Comparison of ENCODE assay signal across 1 cellular context in the genomic region with DNA sequence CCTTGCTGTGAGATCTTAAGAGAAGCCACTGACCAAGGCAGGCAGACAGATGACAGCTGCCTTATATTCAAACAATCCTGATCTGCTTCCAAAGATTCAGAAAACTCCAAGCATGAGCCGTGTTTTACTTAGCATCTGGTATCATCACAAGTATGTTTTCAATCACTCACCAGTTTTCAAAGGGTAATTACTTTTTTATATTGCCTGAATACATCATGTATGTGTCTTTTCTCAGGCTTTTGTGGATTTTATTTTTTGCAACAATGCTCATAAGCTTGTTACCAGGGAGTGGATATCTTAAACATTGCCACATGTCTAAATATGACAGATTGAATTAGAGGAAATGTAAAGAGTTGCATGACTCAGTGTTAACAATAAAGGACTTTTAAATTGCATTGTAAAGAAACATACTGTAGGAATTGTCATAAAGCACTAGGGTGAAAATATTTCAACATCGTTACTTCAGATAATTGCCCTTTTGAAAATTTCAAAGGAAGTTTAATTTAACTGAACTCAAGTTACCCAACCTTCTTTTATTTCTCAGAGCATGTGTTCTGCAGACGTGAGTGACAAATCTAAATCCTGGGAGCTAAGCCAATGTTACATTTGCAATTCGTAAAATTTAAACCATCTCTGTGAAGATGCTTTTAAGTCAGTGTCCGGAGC.
TF ChIP-seq lines count a peak whose summit lies in the region.

No MANE protein-coding gene starts in this region.

TF ChIP-seq in HEK293, 187 proteins besides CTCF, POLR2A, EP300 and RAD21 (continued from another document):
- TF ChIP-seq ZNF571 (tag by site-specific recombination; IDR thresholded peaks at IDR 0.05) = no peak
- TF ChIP-seq ZBTB48 (tag by site-specific recombination; IDR thresholded peaks at IDR 0.05) = no peak
- no peak for TF ChIP-seq ZNF311 (tag by site-specific recombination; IDR thresholded peaks at IDR 0.05; ENCODE audit: borderline replicate concordance)
- TF ChIP-seq, protein P1, sequence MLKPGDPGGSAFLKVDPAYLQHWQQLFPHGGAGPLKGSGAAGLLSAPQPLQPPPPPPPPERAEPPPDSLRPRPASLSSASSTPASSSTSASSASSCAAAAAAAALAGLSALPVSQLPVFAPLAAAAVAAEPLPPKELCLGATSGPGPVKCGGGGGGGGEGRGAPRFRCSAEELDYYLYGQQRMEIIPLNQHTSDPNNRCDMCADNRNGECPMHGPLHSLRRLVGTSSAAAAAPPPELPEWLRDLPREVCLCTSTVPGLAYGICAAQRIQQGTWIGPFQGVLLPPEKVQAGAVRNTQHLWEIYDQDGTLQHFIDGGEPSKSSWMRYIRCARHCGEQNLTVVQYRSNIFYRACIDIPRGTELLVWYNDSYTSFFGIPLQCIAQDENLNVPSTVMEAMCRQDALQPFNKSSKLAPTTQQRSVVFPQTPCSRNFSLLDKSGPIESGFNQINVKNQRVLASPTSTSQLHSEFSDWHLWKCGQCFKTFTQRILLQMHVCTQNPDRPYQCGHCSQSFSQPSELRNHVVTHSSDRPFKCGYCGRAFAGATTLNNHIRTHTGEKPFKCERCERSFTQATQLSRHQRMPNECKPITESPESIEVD (tag by site-specific recombination; IDR thresholded peaks at IDR 0.05) = peak; percentile 94
- no peak for TF ChIP-seq KLF9 (tag by site-specific recombination; IDR thresholded peaks at IDR 0.05; ENCODE audit: low read depth)
- TF ChIP-seq, protein P2, sequence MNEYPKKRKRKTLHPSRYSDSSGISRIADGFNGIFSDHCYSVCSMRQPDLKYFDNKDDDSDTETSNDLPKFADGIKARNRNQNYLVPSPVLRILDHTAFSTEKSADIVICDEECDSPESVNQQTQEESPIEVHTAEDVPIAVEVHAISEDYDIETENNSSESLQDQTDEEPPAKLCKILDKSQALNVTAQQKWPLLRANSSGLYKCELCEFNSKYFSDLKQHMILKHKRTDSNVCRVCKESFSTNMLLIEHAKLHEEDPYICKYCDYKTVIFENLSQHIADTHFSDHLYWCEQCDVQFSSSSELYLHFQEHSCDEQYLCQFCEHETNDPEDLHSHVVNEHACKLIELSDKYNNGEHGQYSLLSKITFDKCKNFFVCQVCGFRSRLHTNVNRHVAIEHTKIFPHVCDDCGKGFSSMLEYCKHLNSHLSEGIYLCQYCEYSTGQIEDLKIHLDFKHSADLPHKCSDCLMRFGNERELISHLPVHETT (tag by site-specific recombination; IDR thresholded peaks at IDR 0.05) = 0 out of 2 replicates have a peak, but pooled peaks have one; percentile 45
- peak; percentile 87 for TF ChIP-seq FEZF1 (tag by site-specific recombination; IDR thresholded peaks at IDR 0.05)
- no peak for TF ChIP-seq ZNF510 (tag by site-specific recombination; IDR thresholded peaks at IDR 0.05; ENCODE audit: insufficient replicate concordance)
- TF ChIP-seq BCL11B (tag by site-specific recombination; IDR thresholded peaks at IDR 0.05; ENCODE audit: low read depth) = 0 out of 2 replicates have a peak, but pooled peaks have one; percentile 38
- TF ChIP-seq, protein P3, sequence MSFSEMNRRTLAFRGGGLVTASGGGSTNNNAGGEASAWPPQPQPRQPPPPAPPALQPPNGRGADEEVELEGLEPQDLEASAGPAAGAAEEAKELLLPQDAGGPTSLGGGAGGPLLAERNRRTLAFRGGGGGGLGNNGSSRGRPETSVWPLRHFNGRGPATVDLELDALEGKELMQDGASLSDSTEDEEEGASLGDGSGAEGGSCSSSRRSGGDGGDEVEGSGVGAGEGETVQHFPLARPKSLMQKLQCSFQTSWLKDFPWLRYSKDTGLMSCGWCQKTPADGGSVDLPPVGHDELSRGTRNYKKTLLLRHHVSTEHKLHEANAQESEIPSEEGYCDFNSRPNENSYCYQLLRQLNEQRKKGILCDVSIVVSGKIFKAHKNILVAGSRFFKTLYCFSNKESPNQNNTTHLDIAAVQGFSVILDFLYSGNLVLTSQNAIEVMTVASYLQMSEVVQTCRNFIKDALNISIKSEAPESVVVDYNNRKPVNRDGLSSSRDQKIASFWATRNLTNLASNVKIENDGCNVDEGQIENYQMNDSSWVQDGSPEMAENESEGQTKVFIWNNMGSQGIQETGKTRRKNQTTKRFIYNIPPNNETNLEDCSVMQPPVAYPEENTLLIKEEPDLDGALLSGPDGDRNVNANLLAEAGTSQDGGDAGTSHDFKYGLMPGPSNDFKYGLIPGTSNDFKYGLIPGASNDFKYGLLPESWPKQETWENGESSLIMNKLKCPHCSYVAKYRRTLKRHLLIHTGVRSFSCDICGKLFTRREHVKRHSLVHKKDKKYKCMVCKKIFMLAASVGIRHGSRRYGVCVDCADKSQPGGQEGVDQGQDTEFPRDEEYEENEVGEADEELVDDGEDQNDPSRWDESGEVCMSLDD (tag by site-specific recombination; IDR thresholded peaks at IDR 0.05) = no peak
- no peak for TF ChIP-seq ZNF16 (tag by site-specific recombination; IDR thresholded peaks at IDR 0.05; ENCODE audit: low read depth)
- TF ChIP-seq, protein P4, sequence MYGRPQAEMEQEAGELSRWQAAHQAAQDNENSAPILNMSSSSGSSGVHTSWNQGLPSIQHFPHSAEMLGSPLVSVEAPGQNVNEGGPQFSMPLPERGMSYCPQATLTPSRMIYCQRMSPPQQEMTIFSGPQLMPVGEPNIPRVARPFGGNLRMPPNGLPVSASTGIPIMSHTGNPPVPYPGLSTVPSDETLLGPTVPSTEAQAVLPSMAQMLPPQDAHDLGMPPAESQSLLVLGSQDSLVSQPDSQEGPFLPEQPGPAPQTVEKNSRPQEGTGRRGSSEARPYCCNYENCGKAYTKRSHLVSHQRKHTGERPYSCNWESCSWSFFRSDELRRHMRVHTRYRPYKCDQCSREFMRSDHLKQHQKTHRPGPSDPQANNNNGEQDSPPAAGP (tag by site-specific recombination; IDR thresholded peaks at IDR 0.05) = no peak
- TF ChIP-seq BCL11A (tag by site-specific recombination; IDR thresholded peaks at IDR 0.05; ENCODE audit: low read depth) = peak; percentile 38; the same call in 1 of the 2 replicates
- TF ChIP-seq, protein P5, sequence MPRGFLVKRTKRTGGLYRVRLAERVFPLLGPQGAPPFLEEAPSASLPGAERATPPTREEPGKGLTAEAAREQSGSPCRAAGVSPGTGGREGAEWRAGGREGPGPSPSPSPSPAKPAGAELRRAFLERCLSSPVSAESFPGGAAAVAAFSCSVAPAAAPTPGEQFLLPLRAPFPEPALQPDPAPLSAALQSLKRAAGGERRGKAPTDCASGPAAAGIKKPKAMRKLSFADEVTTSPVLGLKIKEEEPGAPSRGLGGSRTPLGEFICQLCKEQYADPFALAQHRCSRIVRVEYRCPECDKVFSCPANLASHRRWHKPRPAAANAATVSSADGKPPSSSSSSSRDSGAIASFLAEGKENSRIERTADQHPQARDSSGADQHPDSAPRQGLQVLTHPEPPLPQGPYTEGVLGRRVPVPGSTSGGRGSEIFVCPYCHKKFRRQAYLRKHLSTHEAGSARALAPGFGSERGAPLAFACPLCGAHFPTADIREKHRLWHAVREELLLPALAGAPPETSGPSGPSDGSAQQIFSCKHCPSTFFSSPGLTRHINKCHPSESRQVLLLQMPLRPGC (tag by site-specific recombination; IDR thresholded peaks at IDR 0.05) = peak; percentile 81
- TF ChIP-seq, protein P6, sequence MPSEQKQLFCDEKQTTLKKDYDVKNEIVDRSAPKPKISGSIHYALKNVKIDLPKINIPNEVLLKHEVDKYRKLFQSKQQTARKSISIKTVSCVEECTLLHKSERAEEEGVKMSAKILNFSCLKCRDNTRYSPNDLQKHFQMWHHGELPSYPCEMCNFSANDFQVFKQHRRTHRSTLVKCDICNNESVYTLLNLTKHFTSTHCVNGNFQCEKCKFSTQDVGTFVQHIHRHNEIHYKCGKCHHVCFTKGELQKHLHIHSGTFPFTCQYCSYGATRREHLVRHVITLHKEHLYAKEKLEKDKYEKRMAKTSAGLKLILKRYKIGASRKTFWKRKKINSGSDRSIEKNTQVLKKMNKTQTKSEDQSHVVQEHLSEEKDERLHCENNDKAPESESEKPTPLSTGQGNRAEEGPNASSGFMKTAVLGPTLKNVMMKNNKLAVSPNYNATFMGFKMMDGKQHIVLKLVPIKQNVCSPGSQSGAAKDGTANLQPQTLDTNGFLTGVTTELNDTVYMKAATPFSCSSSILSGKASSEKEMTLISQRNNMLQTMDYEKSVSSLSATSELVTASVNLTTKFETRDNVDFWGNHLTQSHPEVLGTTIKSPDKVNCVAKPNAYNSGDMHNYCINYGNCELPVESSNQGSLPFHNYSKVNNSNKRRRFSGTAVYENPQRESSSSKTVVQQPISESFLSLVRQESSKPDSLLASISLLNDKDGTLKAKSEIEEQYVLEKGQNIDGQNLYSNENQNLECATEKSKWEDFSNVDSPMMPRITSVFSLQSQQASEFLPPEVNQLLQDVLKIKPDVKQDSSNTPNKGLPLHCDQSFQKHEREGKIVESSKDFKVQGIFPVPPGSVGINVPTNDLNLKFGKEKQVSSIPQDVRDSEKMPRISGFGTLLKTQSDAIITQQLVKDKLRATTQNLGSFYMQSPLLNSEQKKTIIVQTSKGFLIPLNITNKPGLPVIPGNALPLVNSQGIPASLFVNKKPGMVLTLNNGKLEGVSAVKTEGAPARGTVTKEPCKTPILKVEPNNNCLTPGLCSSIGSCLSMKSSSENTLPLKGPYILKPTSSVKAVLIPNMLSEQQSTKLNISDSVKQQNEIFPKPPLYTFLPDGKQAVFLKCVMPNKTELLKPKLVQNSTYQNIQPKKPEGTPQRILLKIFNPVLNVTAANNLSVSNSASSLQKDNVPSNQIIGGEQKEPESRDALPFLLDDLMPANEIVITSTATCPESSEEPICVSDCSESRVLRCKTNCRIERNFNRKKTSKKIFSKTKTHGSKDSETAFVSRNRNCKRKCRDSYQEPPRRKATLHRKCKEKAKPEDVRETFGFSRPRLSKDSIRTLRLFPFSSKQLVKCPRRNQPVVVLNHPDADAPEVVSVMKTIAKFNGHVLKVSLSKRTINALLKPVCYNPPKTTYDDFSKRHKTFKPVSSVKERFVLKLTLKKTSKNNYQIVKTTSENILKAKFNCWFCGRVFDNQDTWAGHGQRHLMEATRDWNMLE (tag by site-specific recombination; conservative IDR thresholded peaks at IDR 0.05; ENCODE audit: low read depth) = no peak
- peak; percentile 57 for TF ChIP-seq ZNF629 (tag by site-specific recombination; IDR thresholded peaks at IDR 0.05)
- no peak for TF ChIP-seq ZNF549 (tag by site-specific recombination; IDR thresholded peaks at IDR 0.05)
- no peak for TF ChIP-seq ZNF623 (tag by site-specific recombination; IDR thresholded peaks at IDR 0.05)
- no peak for TF ChIP-seq ZNF140 (tag by site-specific recombination; IDR thresholded peaks at IDR 0.05)
- TF ChIP-seq ZNF768 (tag by site-specific recombination; IDR thresholded peaks at IDR 0.05) = no peak
- TF ChIP-seq MYNN (tag by site-specific recombination; IDR thresholded peaks at IDR 0.05; ENCODE audit: borderline replicate concordance) = 0 out of 2 replicates have a peak, but pooled peaks have one; percentile 28
- peak; percentile 54 for TF ChIP-seq ZBTB17 (tag by site-specific recombination; IDR thresholded peaks at IDR 0.05)
- no peak for TF ChIP-seq ZNF211 (tag by site-specific recombination; IDR thresholded peaks at IDR 0.05; ENCODE audit: low read depth)
- TF ChIP-seq WT1 (tag by site-specific recombination; IDR thresholded peaks at IDR 0.05) = peak; percentile 89
- TF ChIP-seq, protein P7, sequence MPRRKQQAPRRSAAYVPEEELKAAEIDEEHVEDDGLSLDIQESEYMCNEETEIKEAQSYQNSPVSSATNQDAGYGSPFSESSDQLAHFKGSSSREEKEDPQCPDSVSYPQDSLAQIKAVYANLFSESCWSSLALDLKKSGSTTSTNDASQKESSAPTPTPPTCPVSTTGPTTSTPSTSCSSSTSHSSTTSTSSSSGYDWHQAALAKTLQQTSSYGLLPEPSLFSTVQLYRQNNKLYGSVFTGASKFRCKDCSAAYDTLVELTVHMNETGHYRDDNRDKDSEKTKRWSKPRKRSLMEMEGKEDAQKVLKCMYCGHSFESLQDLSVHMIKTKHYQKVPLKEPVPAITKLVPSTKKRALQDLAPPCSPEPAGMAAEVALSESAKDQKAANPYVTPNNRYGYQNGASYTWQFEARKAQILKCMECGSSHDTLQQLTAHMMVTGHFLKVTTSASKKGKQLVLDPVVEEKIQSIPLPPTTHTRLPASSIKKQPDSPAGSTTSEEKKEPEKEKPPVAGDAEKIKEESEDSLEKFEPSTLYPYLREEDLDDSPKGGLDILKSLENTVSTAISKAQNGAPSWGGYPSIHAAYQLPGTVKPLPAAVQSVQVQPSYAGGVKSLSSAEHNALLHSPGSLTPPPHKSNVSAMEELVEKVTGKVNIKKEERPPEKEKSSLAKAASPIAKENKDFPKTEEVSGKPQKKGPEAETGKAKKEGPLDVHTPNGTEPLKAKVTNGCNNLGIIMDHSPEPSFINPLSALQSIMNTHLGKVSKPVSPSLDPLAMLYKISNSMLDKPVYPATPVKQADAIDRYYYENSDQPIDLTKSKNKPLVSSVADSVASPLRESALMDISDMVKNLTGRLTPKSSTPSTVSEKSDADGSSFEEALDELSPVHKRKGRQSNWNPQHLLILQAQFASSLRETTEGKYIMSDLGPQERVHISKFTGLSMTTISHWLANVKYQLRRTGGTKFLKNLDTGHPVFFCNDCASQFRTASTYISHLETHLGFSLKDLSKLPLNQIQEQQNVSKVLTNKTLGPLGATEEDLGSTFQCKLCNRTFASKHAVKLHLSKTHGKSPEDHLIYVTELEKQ (tag by site-specific recombination; IDR thresholded peaks at IDR 0.05; ENCODE audit: borderline replicate concordance) = peak; percentile 67
- no peak for TF ChIP-seq ZNF600 (tag by site-specific recombination; IDR thresholded peaks at IDR 0.05)
- TF ChIP-seq ZNF654 (tag by site-specific recombination; IDR thresholded peaks at IDR 0.05; ENCODE audit: low read depth) = peak; percentile 10; the same call in 1 of the 2 replicates
- no peak for TF ChIP-seq ZNF292 (tag by site-specific recombination; IDR thresholded peaks at IDR 0.05; ENCODE audit: borderline replicate concordance, low read depth)
- TF ChIP-seq ZBTB1 (tag by site-specific recombination; IDR thresholded peaks at IDR 0.05) = peak; percentile 85; the same call in 1 of the 2 replicates
